Comparison of ENCODE assay signal across 1 cellular context in the genomic region with DNA sequence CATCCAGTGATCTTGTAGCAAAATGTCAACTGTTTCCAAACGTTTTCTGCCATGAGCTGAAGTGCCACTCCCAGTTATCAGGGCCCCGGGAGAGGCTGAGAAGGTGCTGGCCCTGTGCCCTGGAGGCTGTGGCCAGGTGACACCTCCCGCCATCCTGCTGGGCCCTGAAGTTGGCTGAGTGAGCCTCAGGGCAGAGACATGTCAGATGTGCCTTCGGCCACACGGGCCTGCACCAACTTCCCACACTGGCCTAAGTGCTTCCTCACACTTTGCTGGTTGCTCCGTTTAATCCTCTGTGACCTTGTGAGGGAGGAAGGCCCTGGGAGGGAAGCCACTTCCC.
TF ChIP-seq lines count a peak whose summit lies in the region.

No MANE protein-coding gene starts in this region.

TF ChIP-seq in K562, 482 proteins besides CTCF, POLR2A, EP300 and RAD21:
- TF ChIP-seq, protein P1, sequence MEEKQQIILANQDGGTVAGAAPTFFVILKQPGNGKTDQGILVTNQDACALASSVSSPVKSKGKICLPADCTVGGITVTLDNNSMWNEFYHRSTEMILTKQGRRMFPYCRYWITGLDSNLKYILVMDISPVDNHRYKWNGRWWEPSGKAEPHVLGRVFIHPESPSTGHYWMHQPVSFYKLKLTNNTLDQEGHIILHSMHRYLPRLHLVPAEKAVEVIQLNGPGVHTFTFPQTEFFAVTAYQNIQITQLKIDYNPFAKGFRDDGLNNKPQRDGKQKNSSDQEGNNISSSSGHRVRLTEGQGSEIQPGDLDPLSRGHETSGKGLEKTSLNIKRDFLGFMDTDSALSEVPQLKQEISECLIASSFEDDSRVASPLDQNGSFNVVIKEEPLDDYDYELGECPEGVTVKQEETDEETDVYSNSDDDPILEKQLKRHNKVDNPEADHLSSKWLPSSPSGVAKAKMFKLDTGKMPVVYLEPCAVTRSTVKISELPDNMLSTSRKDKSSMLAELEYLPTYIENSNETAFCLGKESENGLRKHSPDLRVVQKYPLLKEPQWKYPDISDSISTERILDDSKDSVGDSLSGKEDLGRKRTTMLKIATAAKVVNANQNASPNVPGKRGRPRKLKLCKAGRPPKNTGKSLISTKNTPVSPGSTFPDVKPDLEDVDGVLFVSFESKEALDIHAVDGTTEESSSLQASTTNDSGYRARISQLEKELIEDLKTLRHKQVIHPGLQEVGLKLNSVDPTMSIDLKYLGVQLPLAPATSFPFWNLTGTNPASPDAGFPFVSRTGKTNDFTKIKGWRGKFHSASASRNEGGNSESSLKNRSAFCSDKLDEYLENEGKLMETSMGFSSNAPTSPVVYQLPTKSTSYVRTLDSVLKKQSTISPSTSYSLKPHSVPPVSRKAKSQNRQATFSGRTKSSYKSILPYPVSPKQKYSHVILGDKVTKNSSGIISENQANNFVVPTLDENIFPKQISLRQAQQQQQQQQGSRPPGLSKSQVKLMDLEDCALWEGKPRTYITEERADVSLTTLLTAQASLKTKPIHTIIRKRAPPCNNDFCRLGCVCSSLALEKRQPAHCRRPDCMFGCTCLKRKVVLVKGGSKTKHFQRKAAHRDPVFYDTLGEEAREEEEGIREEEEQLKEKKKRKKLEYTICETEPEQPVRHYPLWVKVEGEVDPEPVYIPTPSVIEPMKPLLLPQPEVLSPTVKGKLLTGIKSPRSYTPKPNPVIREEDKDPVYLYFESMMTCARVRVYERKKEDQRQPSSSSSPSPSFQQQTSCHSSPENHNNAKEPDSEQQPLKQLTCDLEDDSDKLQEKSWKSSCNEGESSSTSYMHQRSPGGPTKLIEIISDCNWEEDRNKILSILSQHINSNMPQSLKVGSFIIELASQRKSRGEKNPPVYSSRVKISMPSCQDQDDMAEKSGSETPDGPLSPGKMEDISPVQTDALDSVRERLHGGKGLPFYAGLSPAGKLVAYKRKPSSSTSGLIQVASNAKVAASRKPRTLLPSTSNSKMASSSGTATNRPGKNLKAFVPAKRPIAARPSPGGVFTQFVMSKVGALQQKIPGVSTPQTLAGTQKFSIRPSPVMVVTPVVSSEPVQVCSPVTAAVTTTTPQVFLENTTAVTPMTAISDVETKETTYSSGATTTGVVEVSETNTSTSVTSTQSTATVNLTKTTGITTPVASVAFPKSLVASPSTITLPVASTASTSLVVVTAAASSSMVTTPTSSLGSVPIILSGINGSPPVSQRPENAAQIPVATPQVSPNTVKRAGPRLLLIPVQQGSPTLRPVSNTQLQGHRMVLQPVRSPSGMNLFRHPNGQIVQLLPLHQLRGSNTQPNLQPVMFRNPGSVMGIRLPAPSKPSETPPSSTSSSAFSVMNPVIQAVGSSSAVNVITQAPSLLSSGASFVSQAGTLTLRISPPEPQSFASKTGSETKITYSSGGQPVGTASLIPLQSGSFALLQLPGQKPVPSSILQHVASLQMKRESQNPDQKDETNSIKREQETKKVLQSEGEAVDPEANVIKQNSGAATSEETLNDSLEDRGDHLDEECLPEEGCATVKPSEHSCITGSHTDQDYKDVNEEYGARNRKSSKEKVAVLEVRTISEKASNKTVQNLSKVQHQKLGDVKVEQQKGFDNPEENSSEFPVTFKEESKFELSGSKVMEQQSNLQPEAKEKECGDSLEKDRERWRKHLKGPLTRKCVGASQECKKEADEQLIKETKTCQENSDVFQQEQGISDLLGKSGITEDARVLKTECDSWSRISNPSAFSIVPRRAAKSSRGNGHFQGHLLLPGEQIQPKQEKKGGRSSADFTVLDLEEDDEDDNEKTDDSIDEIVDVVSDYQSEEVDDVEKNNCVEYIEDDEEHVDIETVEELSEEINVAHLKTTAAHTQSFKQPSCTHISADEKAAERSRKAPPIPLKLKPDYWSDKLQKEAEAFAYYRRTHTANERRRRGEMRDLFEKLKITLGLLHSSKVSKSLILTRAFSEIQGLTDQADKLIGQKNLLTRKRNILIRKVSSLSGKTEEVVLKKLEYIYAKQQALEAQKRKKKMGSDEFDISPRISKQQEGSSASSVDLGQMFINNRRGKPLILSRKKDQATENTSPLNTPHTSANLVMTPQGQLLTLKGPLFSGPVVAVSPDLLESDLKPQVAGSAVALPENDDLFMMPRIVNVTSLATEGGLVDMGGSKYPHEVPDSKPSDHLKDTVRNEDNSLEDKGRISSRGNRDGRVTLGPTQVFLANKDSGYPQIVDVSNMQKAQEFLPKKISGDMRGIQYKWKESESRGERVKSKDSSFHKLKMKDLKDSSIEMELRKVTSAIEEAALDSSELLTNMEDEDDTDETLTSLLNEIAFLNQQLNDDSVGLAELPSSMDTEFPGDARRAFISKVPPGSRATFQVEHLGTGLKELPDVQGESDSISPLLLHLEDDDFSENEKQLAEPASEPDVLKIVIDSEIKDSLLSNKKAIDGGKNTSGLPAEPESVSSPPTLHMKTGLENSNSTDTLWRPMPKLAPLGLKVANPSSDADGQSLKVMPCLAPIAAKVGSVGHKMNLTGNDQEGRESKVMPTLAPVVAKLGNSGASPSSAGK (IDR thresholded peaks at IDR 0.05) = 0 out of 2 replicates have a peak, but pooled peaks have one; percentile 15
- TF ChIP-seq NFYB (IDR thresholded peaks at IDR 0.05; ENCODE audit: extremely low read depth, insufficient read length) (no peak), ZNF644 (tag; IDR thresholded peaks at IDR 0.05; ENCODE audit: low read depth) (0 out of 2 replicates have a peak, but pooled peaks have one; percentile 6), RFX5 (IDR thresholded peaks at IDR 0.05; ENCODE audit: low read depth, low read length) (no peak), POLR2G (IDR thresholded peaks at IDR 0.05; ENCODE audit: low read depth, low read length) (peak; percentile 19; the same call in 1 of the 2 replicates), ZNF830 (CRISPR knock-in tag; IDR thresholded peaks at IDR 0.05) (0 out of 2 replicates have a peak, but pooled peaks have one; percentile 45)
- TF ChIP-seq, protein P2, sequence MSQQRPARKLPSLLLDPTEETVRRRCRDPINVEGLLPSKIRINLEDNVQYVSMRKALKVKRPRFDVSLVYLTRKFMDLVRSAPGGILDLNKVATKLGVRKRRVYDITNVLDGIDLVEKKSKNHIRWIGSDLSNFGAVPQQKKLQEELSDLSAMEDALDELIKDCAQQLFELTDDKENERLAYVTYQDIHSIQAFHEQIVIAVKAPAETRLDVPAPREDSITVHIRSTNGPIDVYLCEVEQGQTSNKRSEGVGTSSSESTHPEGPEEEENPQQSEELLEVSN (IDR thresholded peaks at IDR 0.05; ENCODE audit: borderline replicate concordance in 1 of 2, extremely low read depth in 1 of 2, insufficient read depth in 1 of 2, insufficient read length in 1 of 2, low read depth in 1 of 2, low read length in 1 of 2, poor library complexity in 1 of 2, severe bottlenecking in 1 of 2) = peak; percentile 13 to 53
- TF ChIP-seq, protein P3, sequence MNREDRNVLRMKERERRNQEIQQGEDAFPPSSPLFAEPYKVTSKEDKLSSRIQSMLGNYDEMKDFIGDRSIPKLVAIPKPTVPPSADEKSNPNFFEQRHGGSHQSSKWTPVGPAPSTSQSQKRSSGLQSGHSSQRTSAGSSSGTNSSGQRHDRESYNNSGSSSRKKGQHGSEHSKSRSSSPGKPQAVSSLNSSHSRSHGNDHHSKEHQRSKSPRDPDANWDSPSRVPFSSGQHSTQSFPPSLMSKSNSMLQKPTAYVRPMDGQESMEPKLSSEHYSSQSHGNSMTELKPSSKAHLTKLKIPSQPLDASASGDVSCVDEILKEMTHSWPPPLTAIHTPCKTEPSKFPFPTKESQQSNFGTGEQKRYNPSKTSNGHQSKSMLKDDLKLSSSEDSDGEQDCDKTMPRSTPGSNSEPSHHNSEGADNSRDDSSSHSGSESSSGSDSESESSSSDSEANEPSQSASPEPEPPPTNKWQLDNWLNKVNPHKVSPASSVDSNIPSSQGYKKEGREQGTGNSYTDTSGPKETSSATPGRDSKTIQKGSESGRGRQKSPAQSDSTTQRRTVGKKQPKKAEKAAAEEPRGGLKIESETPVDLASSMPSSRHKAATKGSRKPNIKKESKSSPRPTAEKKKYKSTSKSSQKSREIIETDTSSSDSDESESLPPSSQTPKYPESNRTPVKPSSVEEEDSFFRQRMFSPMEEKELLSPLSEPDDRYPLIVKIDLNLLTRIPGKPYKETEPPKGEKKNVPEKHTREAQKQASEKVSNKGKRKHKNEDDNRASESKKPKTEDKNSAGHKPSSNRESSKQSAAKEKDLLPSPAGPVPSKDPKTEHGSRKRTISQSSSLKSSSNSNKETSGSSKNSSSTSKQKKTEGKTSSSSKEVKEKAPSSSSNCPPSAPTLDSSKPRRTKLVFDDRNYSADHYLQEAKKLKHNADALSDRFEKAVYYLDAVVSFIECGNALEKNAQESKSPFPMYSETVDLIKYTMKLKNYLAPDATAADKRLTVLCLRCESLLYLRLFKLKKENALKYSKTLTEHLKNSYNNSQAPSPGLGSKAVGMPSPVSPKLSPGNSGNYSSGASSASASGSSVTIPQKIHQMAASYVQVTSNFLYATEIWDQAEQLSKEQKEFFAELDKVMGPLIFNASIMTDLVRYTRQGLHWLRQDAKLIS (CRISPR knock-in tag; IDR thresholded peaks at IDR 0.05) = 0 out of 2 replicates have a peak, but pooled peaks have one; percentile 55
- TF ChIP-seq, protein P4, sequence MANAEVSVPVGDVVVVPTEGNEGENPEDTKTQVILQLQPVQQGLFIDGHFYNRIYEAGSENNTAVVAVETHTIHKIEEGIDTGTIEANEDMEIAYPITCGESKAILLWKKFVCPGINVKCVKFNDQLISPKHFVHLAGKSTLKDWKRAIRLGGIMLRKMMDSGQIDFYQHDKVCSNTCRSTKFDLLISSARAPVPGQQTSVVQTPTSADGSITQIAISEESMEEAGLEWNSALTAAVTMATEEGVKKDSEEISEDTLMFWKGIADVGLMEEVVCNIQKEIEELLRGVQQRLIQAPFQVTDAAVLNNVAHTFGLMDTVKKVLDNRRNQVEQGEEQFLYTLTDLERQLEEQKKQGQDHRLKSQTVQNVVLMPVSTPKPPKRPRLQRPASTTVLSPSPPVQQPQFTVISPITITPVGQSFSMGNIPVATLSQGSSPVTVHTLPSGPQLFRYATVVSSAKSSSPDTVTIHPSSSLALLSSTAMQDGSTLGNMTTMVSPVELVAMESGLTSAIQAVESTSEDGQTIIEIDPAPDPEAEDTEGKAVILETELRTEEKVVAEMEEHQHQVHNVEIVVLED (CRISPR knock-in tag; IDR thresholded peaks at IDR 0.05) = no peak
- TF ChIP-seq, protein P5, sequence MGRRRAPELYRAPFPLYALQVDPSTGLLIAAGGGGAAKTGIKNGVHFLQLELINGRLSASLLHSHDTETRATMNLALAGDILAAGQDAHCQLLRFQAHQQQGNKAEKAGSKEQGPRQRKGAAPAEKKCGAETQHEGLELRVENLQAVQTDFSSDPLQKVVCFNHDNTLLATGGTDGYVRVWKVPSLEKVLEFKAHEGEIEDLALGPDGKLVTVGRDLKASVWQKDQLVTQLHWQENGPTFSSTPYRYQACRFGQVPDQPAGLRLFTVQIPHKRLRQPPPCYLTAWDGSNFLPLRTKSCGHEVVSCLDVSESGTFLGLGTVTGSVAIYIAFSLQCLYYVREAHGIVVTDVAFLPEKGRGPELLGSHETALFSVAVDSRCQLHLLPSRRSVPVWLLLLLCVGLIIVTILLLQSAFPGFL (CRISPR knock-in tag; IDR thresholded peaks at IDR 0.05) = 0 out of 2 replicates have a peak, but pooled peaks have one; percentile 39
TF ChIP-seq in K562: peak in this region for 7.
